Comparison of ENCODE assay signal across 9 cellular contexts in genomic region chr13:46655727-46656180, GRCh38.
A peak's percentile ranks its signal among the peaks of the same experiment; 100 is the strongest.
DNase-seq lines count a peak whose midpoint lies in the region; ATAC-seq and TF ChIP-seq lines count a peak whose summit lies in the region.
"Had no signal": no experiment of that assay in that cellular context is flagged by ENCODE, and none has a peak within 500 bp of the region (broad histone marks: within the 10 kb centered on the region; RNA-seq: fewer than 3 reads in every experiment).

No MANE protein-coding gene starts in this region.

- no peaks in the 10 kb centered on the region for H3K27me3 Mint-ChIP-seq in brain
- no peaks in the 10 kb centered on the region for H3K27me3 Mint-ChIP-seq in stimulated activated memory B cell treated with anti-CD40 and anti-IgM and Interleukin-4, amounts not matched to agents 10 μg/mL and 1 μg/mL and 100 μg/mL, for 72 hours
- H3K27me3 Mint-ChIP-seq: progenitor cell of endocrine pancreas had no signal

- peaks cover 27% of the 10 kb centered on the region for H3K4me1 Mint-ChIP-seq in brain
- peaks cover 22% of the 10 kb centered on the region for H3K4me1 Mint-ChIP-seq in stimulated activated memory B cell treated with anti-CD40 and anti-IgM and Interleukin-4, amounts not matched to agents 10 μg/mL and 1 μg/mL and 100 μg/mL, for 72 hours

- peak overlapping the region; percentile 28 to 61 for H3K27ac ChIP-seq in left lung
- no peak overlapping the region for H3K27ac ChIP-seq in effector memory CD4-positive, alpha-beta T cell (ENCODE audit: insufficient read depth, low read length, poor library complexity, severe bottlenecking)

- DNase-seq in HT-29 (ENCODE audit: low spot score) = peak; percentile 65
- no peak for DNase-seq in left lung
- no peak for DNase-seq in effector memory CD4-positive, alpha-beta T cell
- no peak for DNase-seq in GM13976 (ENCODE audit: low spot score)
- DNase-seq in Ammon's horn (ENCODE audit: low spot score) = no peak
- no peak for DNase-seq in omental fat pad (ENCODE audit: low spot score)

- H3K4me3 Mint-ChIP-seq in brain = peak overlapping the region in 2 of 5 experiments; percentile 27 to 62
- H3K4me3 Mint-ChIP-seq in stimulated activated memory B cell treated with anti-CD40 and anti-IgM and Interleukin-4, amounts not matched to agents 10 μg/mL and 1 μg/mL and 100 μg/mL, for 72 hours = no peak overlapping the region

- H3K27ac Mint-ChIP-seq in brain = peak overlapping the region in 4 of 5 experiments; percentile 6 to 93 (median 50)
- peak overlapping the region; percentile 24 for H3K27ac Mint-ChIP-seq in stimulated activated memory B cell treated with anti-CD40 and anti-IgM and Interleukin-4, amounts not matched to agents 10 μg/mL and 1 μg/mL and 100 μg/mL, for 72 hours
- H3K27ac Mint-ChIP-seq: progenitor cell of endocrine pancreas had no signal

- H3K27me3 ChIP-seq in left lung = no peaks in the 10 kb centered on the region
- no peaks in the 10 kb centered on the region for H3K27me3 ChIP-seq in effector memory CD4-positive, alpha-beta T cell (replicated peaks; ENCODE audit: control insufficient read depth, insufficient read depth, low read length, poor library complexity, severe bottlenecking)

- H3K36me3 ChIP-seq in left lung = no peaks in the 10 kb centered on the region
- no peaks in the 10 kb centered on the region for H3K36me3 ChIP-seq in effector memory CD4-positive, alpha-beta T cell (ENCODE audit: control insufficient read depth, insufficient read depth, low read length)

- H3K4me3 ChIP-seq in left lung = no peak overlapping the region
- no peak overlapping the region for H3K4me3 ChIP-seq in effector memory CD4-positive, alpha-beta T cell (ENCODE audit: insufficient read depth, low read depth, low read length, poor library complexity, severe bottlenecking)

- H3K9me3 Mint-ChIP-seq in brain = no peaks in the 10 kb centered on the region
- peaks cover 3% of the 10 kb centered on the region for H3K9me3 Mint-ChIP-seq in stimulated activated memory B cell treated with anti-CD40 and anti-IgM and Interleukin-4, amounts not matched to agents 10 μg/mL and 1 μg/mL and 100 μg/mL, for 72 hours

- no peak for TF ChIP-seq CTCF in brain (conservative IDR thresholded peaks at IDR 0.05)
- TF ChIP-seq CTCF in left lung (IDR thresholded peaks at IDR 0.05) = no peak
- TF ChIP-seq CTCF in GM13976 (IDR thresholded peaks at IDR 0.05; ENCODE audit: borderline replicate concordance, control extremely low read depth, extremely low read depth, insufficient read depth, missing control alignments) = no peak
- TF ChIP-seq CTCF in omental fat pad (IDR thresholded peaks at IDR 0.05) = no peak

- intact Hi-C loops in left lung (cut with DNase I) = no loop called here

- ATAC-seq in left lung (peak; percentile 41), omental fat pad (ENCODE audit: low FRiP score) (no peak)
- no peak for ATAC-seq in stimulated activated memory B cell treated with anti-CD40 and anti-IgM and Interleukin-4, amounts not matched to agents 10 μg/mL and 1 μg/mL and 100 μg/mL, for 72 hours

- H3K9me3 ChIP-seq in left lung = no peaks in the 10 kb centered on the region
- no peaks in the 10 kb centered on the region for H3K9me3 ChIP-seq in effector memory CD4-positive, alpha-beta T cell (ENCODE audit: control insufficient read depth, low read length)

- in situ Hi-C loops in GM13976 (cut with MboI; ENCODE audit: low sequenced_read_pairs, unreplicated experiment) = no loop called here

- H3K4me1 ChIP-seq in left lung = peaks cover 17 to 30% of the 10 kb centered on the region in 2 donors
- H3K4me1 ChIP-seq in effector memory CD4-positive, alpha-beta T cell (ENCODE audit: control insufficient read depth, insufficient read depth, low read length, poor library complexity, severe bottlenecking) = no peaks in the 10 kb centered on the region

- H3K36me3 Mint-ChIP-seq in brain = peaks cover 33% of the 10 kb centered on the region
- H3K36me3 Mint-ChIP-seq in stimulated activated memory B cell treated with anti-CD40 and anti-IgM and Interleukin-4, amounts not matched to agents 10 μg/mL and 1 μg/mL and 100 μg/mL, for 72 hours = peaks cover 28% of the 10 kb centered on the region
